ENCODE assay signal across 15 cellular contexts in the genomic region with DNA sequence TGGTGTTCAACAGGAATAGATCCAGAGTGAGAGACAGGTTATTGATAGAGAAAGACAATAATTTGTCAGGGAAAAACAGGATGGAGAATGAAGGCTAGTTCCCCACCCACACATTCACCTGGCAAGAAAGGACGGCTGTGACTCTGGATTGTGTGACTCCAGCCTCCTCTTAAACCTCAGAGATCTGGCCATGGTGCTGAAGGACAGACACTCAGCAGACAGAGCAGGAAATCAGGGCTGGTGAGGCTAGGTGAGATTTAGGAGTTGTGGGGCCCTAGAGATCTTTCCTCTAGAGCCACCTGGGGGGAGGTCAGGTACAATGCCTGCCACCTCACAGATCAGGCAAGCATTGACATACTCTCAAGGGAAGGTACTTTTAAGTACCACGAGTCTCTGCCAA. TPM values are rescaled to one million over a fixed set of nuclear protein-coding genes. Genes with fewer than 3 reads are reported as not detected.
A peak's percentile ranks its signal among the peaks of the same experiment; 100 is the strongest.
DNase-seq lines count a peak whose midpoint lies in the region; ATAC-seq and TF ChIP-seq lines count a peak whose summit lies in the region.
"Had no signal": no experiment of that assay in that cellular context is flagged by ENCODE, and none has a peak within 500 bp of the region (broad histone marks: within the 10 kb centered on the region; RNA-seq: fewer than 3 reads in every experiment).

No MANE protein-coding gene starts in this region.

- H3K27ac ChIP-seq in DND-41 (ENCODE audit: low read length) = no peak overlapping the region
- H3K27ac ChIP-seq in endodermal cell (ENCODE audit: low read depth, low read length) = no peak overlapping the region
- no peak overlapping the region for H3K27ac ChIP-seq in ascending aorta
- H3K27ac ChIP-seq: adrenal gland; BLaER1 treated with 17β-estradiol and CSF1 and Interleukin-3, amounts not matched to agents 10 nM and 100 nM had no signal

- DNase-seq in DND-41 (peak; percentile 28), M059J (ENCODE audit: low read depth) (peak; percentile 10), endodermal cell (peak; percentile 67), ascending aorta (ENCODE audit: low spot score in 2 of 2) (no peak)
- no peak for DNase-seq in activated naive CD8-positive, alpha-beta T cell treated with anti-CD3 and anti-CD28 coated beads for 36 hours
- DNase-seq: activated CD8-positive, alpha-beta memory T cell treated with anti-CD3 and anti-CD28 coated beads, Interleukin-2, amount 50 U/mL, for 4 hours; adrenal gland; cortex of kidney; NCI-H1105 treated with DMSO at 0.1 percent for 48 hours; NCI-H526; stimulated activated CD4-positive, alpha-beta T cell treated with anti-CD3 and anti-CD28 coated beads, Interleukin-4, amount 100 ng/mL, for 1 hour had no signal

- H3K36me3 ChIP-seq in DND-41 (ENCODE audit: insufficient read depth, low read length) (no peaks in the 10 kb centered on the region), endodermal cell (ENCODE audit: control insufficient read depth, insufficient read depth, low read length) (no peaks in the 10 kb centered on the region), ascending aorta (no peaks in the 10 kb centered on the region)
- H3K36me3 ChIP-seq: adrenal gland; BLaER1 treated with 17β-estradiol and CSF1 and Interleukin-3, amounts not matched to agents 10 nM and 100 nM had no signal

- no peak overlapping the region for H3K4me2 ChIP-seq in DND-41 (ENCODE audit: insufficient read depth, low read length)
- H3K4me2 ChIP-seq: BLaER1 treated with 17β-estradiol and CSF1 and Interleukin-3, amounts not matched to agents 10 nM and 100 nM had no signal

- WGBS in endodermal cell (ENCODE audit: insufficient coverage in 1 of 2, insufficient read length in 1 of 2), 2 experiments = 53% methylated on average over 2 of the region's 2 CpGs; no CpG with 5 or more reads in 1 of the 2 experiments

- no peaks in the 10 kb centered on the region for H3K36me3 Mint-ChIP-seq in endodermal cell (ENCODE audit: low read depth)
- H3K36me3 Mint-ChIP-seq in activated naive CD8-positive, alpha-beta T cell treated with anti-CD3 and anti-CD28 coated beads for 36 hours = peaks cover 5% of the 10 kb centered on the region

- no peak overlapping the region for H3K27ac Mint-ChIP-seq in endodermal cell
- no peak overlapping the region for H3K27ac Mint-ChIP-seq in activated naive CD8-positive, alpha-beta T cell treated with anti-CD3 and anti-CD28 coated beads for 36 hours
- H3K27ac Mint-ChIP-seq: stimulated activated naive CD8-positive, alpha-beta T cell treated with anti-CD3 and anti-CD28 coated beads, Interleukin-15, Interleukin-2, amounts not matched to agents 100 ng/mL and 50 ng/mL, for 24 hours had no signal

- no peaks in the 10 kb centered on the region for H4K20me1 ChIP-seq in DND-41 (ENCODE audit: insufficient read depth, low read length)
- H4K20me1 ChIP-seq: BLaER1 treated with 17β-estradiol and CSF1 and Interleukin-3, amounts not matched to agents 10 nM and 100 nM had no signal

- no peaks in the 10 kb centered on the region for H3K27me3 Mint-ChIP-seq in endodermal cell (ENCODE audit: insufficient read depth)
- H3K27me3 Mint-ChIP-seq in activated naive CD8-positive, alpha-beta T cell treated with anti-CD3 and anti-CD28 coated beads for 36 hours = no peaks in the 10 kb centered on the region

- H3K4me3 Mint-ChIP-seq in endodermal cell = no peak overlapping the region
- H3K4me3 Mint-ChIP-seq in activated naive CD8-positive, alpha-beta T cell treated with anti-CD3 and anti-CD28 coated beads for 36 hours = no peak overlapping the region
- H3K4me3 Mint-ChIP-seq: stimulated activated naive CD8-positive, alpha-beta T cell treated with anti-CD3 and anti-CD28 coated beads, Interleukin-15, Interleukin-2, amounts not matched to agents 100 ng/mL and 50 ng/mL, for 24 hours had no signal

- H3K9me3 ChIP-seq in DND-41 (ENCODE audit: insufficient read depth, low read length, severe bottlenecking) (no peaks in the 10 kb centered on the region), endodermal cell (ENCODE audit: control insufficient read depth, low read length) (peaks cover 62% of the 10 kb centered on the region), ascending aorta (peaks cover 0 to 12% of the 10 kb centered on the region in 2 donors)
- H3K9me3 ChIP-seq: adrenal gland had no signal

- 0 out of 3 replicates have a peak, but pooled peaks have one; percentile 49 for ATAC-seq in DND-41 (ENCODE audit: insufficient read depth, low read depth)
- no peak for ATAC-seq in HG02588 (IDR thresholded peaks at IDR 0.05; ENCODE audit: unreplicated experiment)

- no peaks in the 10 kb centered on the region for H3K79me2 ChIP-seq in DND-41 (ENCODE audit: insufficient read depth, low read length)

- H3K27me3 ChIP-seq in DND-41 (ENCODE audit: insufficient read depth, low read length, poor library complexity) = no peaks in the 10 kb centered on the region
- no peaks in the 10 kb centered on the region for H3K27me3 ChIP-seq in endodermal cell (ENCODE audit: control insufficient read depth, insufficient read depth, low read length, poor library complexity, severe bottlenecking)
- no peaks in the 10 kb centered on the region for H3K27me3 ChIP-seq in ascending aorta
- H3K27me3 ChIP-seq: adrenal gland; BLaER1 treated with 17β-estradiol and CSF1 and Interleukin-3, amounts not matched to agents 10 nM and 100 nM had no signal

- no peaks in the 10 kb centered on the region for H3K4me1 Mint-ChIP-seq in endodermal cell
- H3K4me1 Mint-ChIP-seq in activated naive CD8-positive, alpha-beta T cell treated with anti-CD3 and anti-CD28 coated beads for 36 hours = no peaks in the 10 kb centered on the region

- no peak overlapping the region for H3K4me3 ChIP-seq in DND-41 (ENCODE audit: low read depth in 1 of 2, low read length in 2 of 2)
- no peak overlapping the region for H3K4me3 ChIP-seq in endodermal cell (ENCODE audit: low read length)
- H3K4me3 ChIP-seq in ascending aorta = no peak overlapping the region
- H3K4me3 ChIP-seq: adrenal gland; BLaER1 treated with 17β-estradiol and CSF1 and Interleukin-3, amounts not matched to agents 10 nM and 100 nM had no signal

- peaks cover 79% of the 10 kb centered on the region for H3K9me3 Mint-ChIP-seq in endodermal cell
- peaks cover 24% of the 10 kb centered on the region for H3K9me3 Mint-ChIP-seq in activated naive CD8-positive, alpha-beta T cell treated with anti-CD3 and anti-CD28 coated beads for 36 hours

- no peaks in the 10 kb centered on the region for H3K4me1 ChIP-seq in DND-41 (ENCODE audit: insufficient read depth, low read length)
- H3K4me1 ChIP-seq in endodermal cell (ENCODE audit: control insufficient read depth, insufficient read depth, low read length) = no peaks in the 10 kb centered on the region
- H3K4me1 ChIP-seq in ascending aorta = no peaks in the 10 kb centered on the region
- H3K4me1 ChIP-seq: adrenal gland; BLaER1 treated with 17β-estradiol and CSF1 and Interleukin-3, amounts not matched to agents 10 nM and 100 nM had no signal

- intact Hi-C loops in ascending aorta (cut with DNase I) = no loop called here

- no peak overlapping the region for H3K9ac ChIP-seq in DND-41 (ENCODE audit: low read depth, low read length)
- no peak overlapping the region for H3K9ac ChIP-seq in endodermal cell (ENCODE audit: extremely low read depth, low read length, poor library complexity, severe bottlenecking)
- H3K9ac ChIP-seq: BLaER1 treated with 17β-estradiol and CSF1 and Interleukin-3, amounts not matched to agents 10 nM and 100 nM had no signal

- no peak for TF ChIP-seq CTCF in DND-41 (IDR thresholded peaks at IDR 0.05; ENCODE audit: borderline replicate concordance, extremely low read depth, low read length, poor library complexity, severe bottlenecking)
- TF ChIP-seq CTCF in endodermal cell (conservative IDR thresholded peaks at IDR 0.05) = no peak
- TF ChIP-seq CTCF in ascending aorta (IDR thresholded peaks at IDR 0.05) = no peak

- no peak overlapping the region for H2AFZ ChIP-seq in DND-41 (ENCODE audit: low read depth, low read length)

RNA-seq across cellular contexts. Expression of a gene that starts 15.2 kb away (rescaled TPM):
- total RNA-seq in M059J (2014; rRNA removed; shearing (Covaris generic)) = not detected in 2 replicates
- total RNA-seq in endodermal cell (not detected), ascending aorta (not detected)
- not detected for polyA plus RNA-seq in endodermal cell (2013, experiment 1 of 2)
- not detected for polyA plus RNA-seq in endodermal cell (2013, experiment 2 of 2)
- total RNA-seq in activated naive CD8-positive, alpha-beta T cell treated with anti-CD3 and anti-CD28 coated beads for 36 hours = not detected
- total RNA-seq: adrenal gland, G401 had no signal
- polyA plus RNA-seq: adrenal gland had no signal

RNA-seq across cellular contexts. Expression of a gene that starts 19.3 kb away (rescaled TPM):
- total RNA-seq in M059J (2014; rRNA removed; shearing (Covaris generic)) = not detected in 2 replicates
- total RNA-seq in endodermal cell = not detected
- polyA plus RNA-seq in endodermal cell (2013, experiment 1 of 2) = not detected
- not detected for polyA plus RNA-seq in endodermal cell (2013, experiment 2 of 2)
- not detected for total RNA-seq in activated naive CD8-positive, alpha-beta T cell treated with anti-CD3 and anti-CD28 coated beads for 36 hours
- not detected for total RNA-seq in ascending aorta
- total RNA-seq: adrenal gland, G401 had no signal
- polyA plus RNA-seq: adrenal gland had no signal

RNA-seq across cellular contexts. Expression of a gene that starts 27.7 kb away (rescaled TPM):
- total RNA-seq in M059J (2014; rRNA removed; shearing (Covaris generic)) = not detected in 2 replicates
- total RNA-seq in endodermal cell (not detected), ascending aorta (not detected)
- polyA plus RNA-seq in endodermal cell (2013, experiment 1 of 2) = not detected
- polyA plus RNA-seq in endodermal cell (2013, experiment 2 of 2) = not detected
- not detected for total RNA-seq in activated naive CD8-positive, alpha-beta T cell treated with anti-CD3 and anti-CD28 coated beads for 36 hours
- total RNA-seq: adrenal gland, G401 had no signal
- polyA plus RNA-seq: adrenal gland had no signal

RNA-seq across cellular contexts. Expression of a gene that starts 32.7 kb away (rescaled TPM):
- total RNA-seq in M059J (2014; rRNA removed; shearing (Covaris generic)) = not detected in 2 replicates
- not detected for total RNA-seq in endodermal cell
- polyA plus RNA-seq in endodermal cell (2013, experiment 1 of 2) = not detected
- not detected for polyA plus RNA-seq in endodermal cell (2013, experiment 2 of 2)
- not detected for total RNA-seq in activated naive CD8-positive, alpha-beta T cell treated with anti-CD3 and anti-CD28 coated beads for 36 hours
- not detected for total RNA-seq in ascending aorta
- total RNA-seq: adrenal gland, G401 had no signal
- polyA plus RNA-seq: adrenal gland had no signal

RNA-seq across cellular contexts. Expression of a gene that starts 59.0 kb away (rescaled TPM):
- 0.25 TPM in 1 of 2 replicates, not detected in the other for total RNA-seq in M059J (2014; rRNA removed; shearing (Covaris generic))
- not detected for total RNA-seq in endodermal cell
- not detected for polyA plus RNA-seq in endodermal cell (2013, experiment 1 of 2)
- not detected for polyA plus RNA-seq in endodermal cell (2013, experiment 2 of 2)
- not detected for total RNA-seq in activated naive CD8-positive, alpha-beta T cell treated with anti-CD3 and anti-CD28 coated beads for 36 hours
- not detected for total RNA-seq in ascending aorta
- total RNA-seq: G401 had no signal

Comparison
In these comparisons a context has a peak if more than half of its experiments do, and no peak if none do; other contexts are left out.
1. DNase-seq: peak in DND-41 (single experiment), M059J (single experiment) and endodermal cell (single experiment); none in activated naive CD8-positive, alpha-beta T cell treated with anti-CD3 and anti-CD28 coated beads for 36 hours (single experiment) and ascending aorta (0 of 2).